Comparison of ENCODE assay signal across 12 cellular contexts in genomic region chr4:83207497-83208105, GRCh38.
A peak's percentile ranks its signal among the peaks of the same experiment; 100 is the strongest.
DNase-seq lines count a peak whose midpoint lies in the region; ATAC-seq and TF ChIP-seq lines count a peak whose summit lies in the region.
"Had no signal": no experiment of that assay in that cellular context is flagged by ENCODE, and none has a peak within 500 bp of the region (broad histone marks: within the 10 kb centered on the region; RNA-seq: fewer than 3 reads in every experiment).

No MANE protein-coding gene starts in this region.

- peak overlapping the region; percentile 16 for H3K27ac Mint-ChIP-seq in progenitor cell of endocrine pancreas
- H3K27ac Mint-ChIP-seq: activated naive CD8-positive, alpha-beta T cell had no signal

- H3K4me3 ChIP-seq in RWPE2 (ENCODE audit: severe bottlenecking) (no peak overlapping the region), fibroblast of the aortic adventitia (ENCODE audit: low read depth, low read length) (no peak overlapping the region)

- H3K36me3 Mint-ChIP-seq in progenitor cell of endocrine pancreas (ENCODE audit: insufficient read depth) = peaks cover 3% of the 10 kb centered on the region
- no peaks in the 10 kb centered on the region for H3K36me3 Mint-ChIP-seq in activated T-cell treated with anti-CD3 and anti-CD28 coated beads, Interleukin-2, amount 50 U/mL, for 4 hours (ENCODE audit: insufficient read depth)

- peaks cover 7% of the 10 kb centered on the region for H3K9me3 Mint-ChIP-seq in progenitor cell of endocrine pancreas (ENCODE audit: low read depth)
- no peaks in the 10 kb centered on the region for H3K9me3 Mint-ChIP-seq in activated T-cell treated with anti-CD3 and anti-CD28 coated beads, Interleukin-2, amount 50 U/mL, for 4 hours

- no peaks in the 10 kb centered on the region for H3K27me3 ChIP-seq in RWPE2 (ENCODE audit: insufficient read depth, poor library complexity, severe bottlenecking)

- peak overlapping the region; percentile 73 for H3K27ac ChIP-seq in RWPE2 (ENCODE audit: poor library complexity, severe bottlenecking)

- ATAC-seq in RWPE2 (ENCODE audit: low read depth) = peak; percentile 93
- ATAC-seq in activated T-cell treated with anti-CD3 and anti-CD28 coated beads, Interleukin-2, amount 50 U/mL, for 4 hours = no peak

- H3K9me3 ChIP-seq in RWPE2 (ENCODE audit: severe bottlenecking) = peaks cover 7% of the 10 kb centered on the region

- H3K36me3 ChIP-seq in RWPE2 (ENCODE audit: low read depth) = no peaks in the 10 kb centered on the region

- no peak overlapping the region for H3K4me3 Mint-ChIP-seq in progenitor cell of endocrine pancreas (ENCODE audit: low read depth)
- no peak overlapping the region for H3K4me3 Mint-ChIP-seq in activated T-cell treated with anti-CD3 and anti-CD28 coated beads, Interleukin-2, amount 50 U/mL, for 4 hours
- H3K4me3 Mint-ChIP-seq: activated naive CD8-positive, alpha-beta T cell had no signal

- H3K27me3 Mint-ChIP-seq in progenitor cell of endocrine pancreas = no peaks in the 10 kb centered on the region
- no peaks in the 10 kb centered on the region for H3K27me3 Mint-ChIP-seq in activated T-cell treated with anti-CD3 and anti-CD28 coated beads, Interleukin-2, amount 50 U/mL, for 4 hours (ENCODE audit: low read depth)
- H3K27me3 Mint-ChIP-seq: activated naive CD8-positive, alpha-beta T cell had no signal

- peaks cover 10% of the 10 kb centered on the region for H3K4me1 ChIP-seq in RWPE2 (ENCODE audit: insufficient read depth, poor library complexity, severe bottlenecking)

- DNase-seq in GM04503 (ENCODE audit: low read depth) (peak; percentile 73), RWPE2 (ENCODE audit: low spot score) (no peak), fibroblast of the aortic adventitia (ENCODE audit: low read depth) (peak; percentile 93), progenitor cell of endocrine pancreas (ENCODE audit: low spot score, unreplicated experiment) (no peak), NCI-H187 (lab: John Stamatoyannopoulos, UW) (no peak), GDM1 (lab: John Stamatoyannopoulos, UW) (no peak)
- DNase-seq in activated T-cell treated with anti-CD3 and anti-CD28 coated beads, Interleukin-2, amount 50 U/mL, for 4 hours = no peak
- DNase-seq in activated CD4-positive, alpha-beta T cell treated with anti-CD3 and anti-CD28 coated beads for 48 hours = no peak
- DNase-seq: DND-41, HCEC 1CT, NCI-H1694 had no signal

- TF ChIP-seq CTCF in RWPE2 (IDR thresholded peaks at IDR 0.05; ENCODE audit: poor library complexity, severe bottlenecking) = no peak
- no peak for TF ChIP-seq CTCF in fibroblast of the aortic adventitia (IDR thresholded peaks at IDR 0.05; ENCODE audit: insufficient read depth, low read length)
- TF ChIP-seq CTCF in progenitor cell of endocrine pancreas (IDR thresholded peaks at IDR 0.05; ENCODE audit: unreplicated experiment) = no peak

- peaks cover 8% of the 10 kb centered on the region for H3K4me1 Mint-ChIP-seq in progenitor cell of endocrine pancreas (ENCODE audit: low read depth)
- H3K4me1 Mint-ChIP-seq in activated T-cell treated with anti-CD3 and anti-CD28 coated beads, Interleukin-2, amount 50 U/mL, for 4 hours (ENCODE audit: low read depth) = peaks cover 38% of the 10 kb centered on the region

Comparison
In these comparisons a context has a peak if more than half of its experiments do, and no peak if none do; other contexts are left out.
1. DNase-seq: peak in GM04503 (single experiment) and fibroblast of the aortic adventitia (single experiment); none in RWPE2 (single experiment), progenitor cell of endocrine pancreas (single experiment), activated T-cell treated with anti-CD3 and anti-CD28 coated beads, Interleukin-2, amount 50 U/mL, for 4 hours (single experiment), NCI-H187 (0 of 2), GDM1 (single experiment) and activated CD4-positive, alpha-beta T cell treated with anti-CD3 and anti-CD28 coated beads for 48 hours (single experiment).